In the genomic region with DNA sequence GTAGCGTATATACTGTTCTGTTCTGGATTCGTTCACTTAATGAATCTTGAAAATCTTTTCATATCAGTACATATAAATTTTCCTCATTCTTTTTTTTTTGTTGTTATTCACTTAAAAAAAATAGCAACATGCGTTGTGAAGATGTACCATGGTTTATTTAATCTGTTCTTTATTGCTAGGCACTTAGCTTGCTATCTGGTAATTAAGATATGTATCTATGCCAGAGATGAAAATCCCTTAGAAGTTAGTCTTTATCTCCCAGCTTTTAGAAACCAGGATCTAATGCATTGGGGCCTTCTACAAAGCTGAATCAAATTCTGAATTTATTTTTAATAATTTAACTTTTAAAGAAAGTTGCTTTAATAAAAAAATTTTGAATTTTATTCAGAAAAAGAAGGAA, we compare ENCODE assay signal across 32 cellular contexts. TPM values are rescaled to one million over a fixed set of nuclear protein-coding genes. Genes with fewer than 3 reads are reported as not detected.
DNase-seq lines count a peak whose midpoint lies in the region; ATAC-seq and TF ChIP-seq lines count a peak whose summit lies in the region.
"Had no signal": no experiment of that assay in that cellular context is flagged by ENCODE, and none has a peak within 500 bp of the region (broad histone marks: within the 10 kb centered on the region; RNA-seq: fewer than 3 reads in every experiment).

No MANE protein-coding gene starts in this region.

- H3K4me2 ChIP-seq in SK-N-SH, result no peak overlapping the region
- H3K4me2 ChIP-seq: A549; BLaER1; BLaER1 treated with 17β-estradiol and CSF1 and Interleukin-3, amounts not matched to agents 10 nM and 100 nM had no signal

- no peaks in the 10 kb centered on the region for H3K36me3 ChIP-seq in SK-N-SH (replicated peaks in 1 of 2; ENCODE audit: control insufficient read depth in 1 of 2, insufficient read depth in 2 of 2, low read length in 1 of 2)
- no peaks in the 10 kb centered on the region for H3K36me3 ChIP-seq in MG63
- H3K36me3 ChIP-seq: BE2C; BLaER1; BLaER1 treated with 17β-estradiol and CSF1 and Interleukin-3, amounts not matched to agents 10 nM and 100 nM had no signal

- no peaks in the 10 kb centered on the region for H3K9me3 ChIP-seq in SK-N-SH
- H3K9me3 ChIP-seq in MG63, result no peaks in the 10 kb centered on the region
- H3K9me3 ChIP-seq: A549, BE2C had no signal

- no peaks in the 10 kb centered on the region for H4K20me1 ChIP-seq in SK-N-SH (ENCODE audit: insufficient read depth)
- H4K20me1 ChIP-seq: BLaER1; BLaER1 treated with 17β-estradiol and CSF1 and Interleukin-3, amounts not matched to agents 10 nM and 100 nM had no signal

- H3K4me3 ChIP-seq in SK-N-SH (ENCODE audit: low read depth in 2 of 2, low read length in 1 of 2) (no peak overlapping the region), MG63 (no peak overlapping the region)
- H3K4me3 ChIP-seq: A549; BLaER1; BLaER1 treated with 17β-estradiol and CSF1 and Interleukin-3, amounts not matched to agents 10 nM and 100 nM had no signal

- no peaks in the 10 kb centered on the region for H3F3A ChIP-seq in SK-N-SH (replicated peaks; ENCODE audit: insufficient read depth)

- H3K9ac ChIP-seq in SK-N-SH, result no peak overlapping the region
- H3K9ac ChIP-seq: BLaER1; BLaER1 treated with 17β-estradiol and CSF1 and Interleukin-3, amounts not matched to agents 10 nM and 100 nM had no signal

- no peaks in the 10 kb centered on the region for H3K4me1 ChIP-seq in SK-N-SH (ENCODE audit: control insufficient read depth in 1 of 2, insufficient read depth in 2 of 2, low read depth in 1 of 2, low read length in 1 of 2)
- H3K4me1 ChIP-seq: A549; BE2C; BLaER1; BLaER1 treated with 17β-estradiol and CSF1 and Interleukin-3, amounts not matched to agents 10 nM and 100 nM; Caco-2 had no signal

- no peaks in the 10 kb centered on the region for H3K27me3 ChIP-seq in SK-N-SH (ENCODE audit: insufficient read depth)
- H3K27me3 ChIP-seq in MG63, result no peaks in the 10 kb centered on the region; the same call in 1 of the 2 replicates
- H3K27me3 ChIP-seq: BE2C; BLaER1; BLaER1 treated with 17β-estradiol and CSF1 and Interleukin-3, amounts not matched to agents 10 nM and 100 nM had no signal

- WGBS in SK-N-SH (ENCODE audit: low lambda C conversion rate), result 63% methylated on average over 3 of the region's 3 CpGs

- peak in 1 of 2 experiments; percentile 60; a peak in 1 of 4 replicates for TF ChIP-seq EP300 in SK-N-SH (IDR thresholded peaks at IDR 0.05; ENCODE audit: borderline replicate concordance in 1 of 2, low read depth in 1 of 2, low read length in 1 of 2)

- CTCF ChIA-PET in SK-N-SH (lab: Yijun Ruan, JAX), result interaction anchor here (0.9 to 1.4 kb wide), 3 partner anchors 38 to 133 kb away, joined by 3 to 7 read pairs (median 4); no protein-coding TSS in a partner anchor

- no peak for TF ChIP-seq RAD21 in SK-N-SH (IDR thresholded peaks at IDR 0.05; ENCODE audit: low read length)

- no peaks in the 10 kb centered on the region for H3K79me2 ChIP-seq in SK-N-SH (ENCODE audit: insufficient read depth)

- no peak overlapping the region for H2AFZ ChIP-seq in SK-N-SH (ENCODE audit: low read depth)

- no peak for TF ChIP-seq CTCF in C4-2B (conservative IDR thresholded peaks at IDR 0.05)
- no peak for TF ChIP-seq CTCF in SK-N-SH (IDR thresholded peaks at IDR 0.05)
- TF ChIP-seq CTCF in VCaP (conservative IDR thresholded peaks at IDR 0.05), result no peak

- no peaks in the 10 kb centered on the region for H3K9me2 ChIP-seq in SK-N-SH

- H3K27ac ChIP-seq in C4-2B (peak overlapping the region; percentile 25; the same call in 1 of the 2 replicates), SK-N-SH (ENCODE audit: low read depth in 2 of 2, low read length in 1 of 2) (no peak overlapping the region), VCaP (peak overlapping the region; percentile 56)
- H3K27ac ChIP-seq: 22Rv1; A549; BLaER1; BLaER1 treated with 17β-estradiol and CSF1 and Interleukin-3, amounts not matched to agents 10 nM and 100 nM had no signal

- POLR2A ChIA-PET in SK-N-SH (lab: Yijun Ruan, JAX), result interaction anchor here (1.6 kb wide), 1 partner anchor 13 kb away, joined by 11 read pairs; a partner anchor contains a TSS

- DNase-seq in SK-N-SH, result peak; percentile 58
- DNase-seq in MG63, result no peak
- DNase-seq in stimulated activated naive CD8-positive, alpha-beta T cell treated with anti-CD3 and anti-CD28 coated beads, Interleukin-15, Interleukin-2, amounts not matched to agents 100 U/mL and 50 U/mL, for 24 hours, result no peak
- no peak for DNase-seq in SKM-1 (lab: John Stamatoyannopoulos, UW; ENCODE audit: unreplicated experiment)
- DNase-seq: 8988T; ACHN; AML-193; BE2C; C1 segment of cervical spinal cord; Caco-2; Calu3; CD4-positive, alpha-beta memory T cell; CD4-positive, alpha-beta T cell; CD4-positive, CD25-positive, alpha-beta regulatory T cell; CD8-positive, alpha-beta memory T cell; CD8-positive, alpha-beta T cell; COR-L47; DMS 273 treated with DMSO at 0.1 percent for 48 hours; DMS153; DMS53; DMS79; DMS79 treated with DMSO at 0.1 percent for 48 hours; DND-41; EL had no signal

- ATAC-seq in SK-N-SH treated with all-trans-retinoic acid at 6 μM for 48 hours, result no peak
- ATAC-seq in HG03378 (IDR thresholded peaks at IDR 0.05; ENCODE audit: unreplicated experiment), result no peak
- ATAC-seq in stimulated activated naive CD8-positive, alpha-beta T cell treated with anti-CD3 and anti-CD28 coated beads, Interleukin-15, Interleukin-2, amounts not matched to agents 100 U/mL and 50 U/mL, for 24 hours, result no peak
- ATAC-seq: A549; CD8-positive, alpha-beta T cell had no signal

TF ChIP-seq in SK-N-SH, 30 proteins besides CTCF, POLR2A, EP300 and RAD21:
- TF ChIP-seq FOXM1 (IDR thresholded peaks at IDR 0.05; ENCODE audit: low read depth) (no peak), GATA2 (CRISPR knock-in tag; IDR thresholded peaks at IDR 0.05) (peak; percentile 84), TCF12 (IDR thresholded peaks at IDR 0.05) (no peak)

TF ChIP-seq in SK-N-SH treated with all-trans-retinoic acid at 6 μM for 48 hours, 23 proteins besides CTCF, POLR2A, EP300 and RAD21 (continues in another document):
- no peak for TF ChIP-seq ZFP30 (CRISPR knock-in tag; IDR thresholded peaks at IDR 0.05)
- TF ChIP-seq CSDC2 (CRISPR knock-in tag; IDR thresholded peaks at IDR 0.05), result no peak
- TF ChIP-seq OSR1 (CRISPR knock-in tag; IDR thresholded peaks at IDR 0.05), result no peak
- TF ChIP-seq GLIS3 (CRISPR knock-in tag; IDR thresholded peaks at IDR 0.05), result no peak
- no peak for TF ChIP-seq SNAI2 (CRISPR knock-in tag; IDR thresholded peaks at IDR 0.05)
- no peak for TF ChIP-seq ESRRG (CRISPR knock-in tag; IDR thresholded peaks at IDR 0.05)
- no peak for TF ChIP-seq ZFP3 (CRISPR knock-in tag; IDR thresholded peaks at IDR 0.05)
- no peak for TF ChIP-seq TOX (CRISPR knock-in tag; IDR thresholded peaks at IDR 0.05; ENCODE audit: borderline replicate concordance)
- TF ChIP-seq ZC3H10 (CRISPR knock-in tag; IDR thresholded peaks at IDR 0.05), result no peak
- peak; percentile 80 for TF ChIP-seq ZNF8 (CRISPR knock-in tag; IDR thresholded peaks at IDR 0.05)
- TF ChIP-seq, protein P1, sequence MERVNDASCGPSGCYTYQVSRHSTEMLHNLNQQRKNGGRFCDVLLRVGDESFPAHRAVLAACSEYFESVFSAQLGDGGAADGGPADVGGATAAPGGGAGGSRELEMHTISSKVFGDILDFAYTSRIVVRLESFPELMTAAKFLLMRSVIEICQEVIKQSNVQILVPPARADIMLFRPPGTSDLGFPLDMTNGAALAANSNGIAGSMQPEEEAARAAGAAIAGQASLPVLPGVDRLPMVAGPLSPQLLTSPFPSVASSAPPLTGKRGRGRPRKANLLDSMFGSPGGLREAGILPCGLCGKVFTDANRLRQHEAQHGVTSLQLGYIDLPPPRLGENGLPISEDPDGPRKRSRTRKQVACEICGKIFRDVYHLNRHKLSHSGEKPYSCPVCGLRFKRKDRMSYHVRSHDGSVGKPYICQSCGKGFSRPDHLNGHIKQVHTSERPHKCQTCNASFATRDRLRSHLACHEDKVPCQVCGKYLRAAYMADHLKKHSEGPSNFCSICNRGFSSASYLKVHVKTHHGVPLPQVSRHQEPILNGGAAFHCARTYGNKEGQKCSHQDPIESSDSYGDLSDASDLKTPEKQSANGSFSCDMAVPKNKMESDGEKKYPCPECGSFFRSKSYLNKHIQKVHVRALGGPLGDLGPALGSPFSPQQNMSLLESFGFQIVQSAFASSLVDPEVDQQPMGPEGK (CRISPR knock-in tag; IDR thresholded peaks at IDR 0.05; ENCODE audit: borderline replicate concordance), result no peak
- TF ChIP-seq, protein P2, sequence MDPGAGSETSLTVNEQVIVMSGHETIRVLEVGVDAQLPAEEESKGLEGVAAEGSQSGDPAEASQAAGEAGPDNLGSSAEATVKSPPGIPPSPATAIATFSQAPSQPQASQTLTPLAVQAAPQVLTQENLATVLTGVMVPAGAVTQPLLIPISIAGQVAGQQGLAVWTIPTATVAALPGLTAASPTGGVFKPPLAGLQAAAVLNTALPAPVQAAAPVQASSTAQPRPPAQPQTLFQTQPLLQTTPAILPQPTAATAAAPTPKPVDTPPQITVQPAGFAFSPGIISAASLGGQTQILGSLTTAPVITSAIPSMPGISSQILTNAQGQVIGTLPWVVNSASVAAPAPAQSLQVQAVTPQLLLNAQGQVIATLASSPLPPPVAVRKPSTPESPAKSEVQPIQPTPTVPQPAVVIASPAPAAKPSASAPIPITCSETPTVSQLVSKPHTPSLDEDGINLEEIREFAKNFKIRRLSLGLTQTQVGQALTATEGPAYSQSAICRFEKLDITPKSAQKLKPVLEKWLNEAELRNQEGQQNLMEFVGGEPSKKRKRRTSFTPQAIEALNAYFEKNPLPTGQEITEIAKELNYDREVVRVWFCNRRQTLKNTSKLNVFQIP (CRISPR knock-in tag; IDR thresholded peaks at IDR 0.05; ENCODE audit: borderline replicate concordance, low read depth), result no peak
- peak; percentile 67; the same call in 1 of the 2 replicates for TF ChIP-seq TCF4 (CRISPR knock-in tag; IDR thresholded peaks at IDR 0.05; ENCODE audit: borderline replicate concordance)
- no peak for TF ChIP-seq ARNTL (CRISPR knock-in tag; IDR thresholded peaks at IDR 0.05; ENCODE audit: borderline replicate concordance, low read depth)
- TF ChIP-seq ISL1 (CRISPR knock-in tag; IDR thresholded peaks at IDR 0.05), result peak; percentile 32; the same call in 1 of the 2 replicates

RNA-seq across cellular contexts. Expression of a gene that starts 13.0 kb away (rescaled TPM):
- 9.7 and 12.8 TPM in 2 replicates for polyA plus RNA-seq in SK-N-SH (2012; rRNA removed)
- polyA plus RNA-seq in SK-N-SH (2012; cell fraction: cytosol; rRNA removed), result 18.3 and 24.4 TPM in 2 replicates
- 6.3 and 12.2 TPM in 2 replicates for polyA plus RNA-seq in SK-N-SH (2012; cell fraction: nucleus; rRNA removed)
- total RNA-seq in MG63 (2014; rRNA removed; shearing (Covaris generic); ENCODE audit: low replicate concordance), result 196 and 281 TPM in 2 replicates

Comparison
In these comparisons a context has a peak if more than half of its experiments do, and no peak if none do; other contexts are left out.
1. H3K27ac ChIP-seq: peak in C4-2B (single experiment) and VCaP (single experiment); none in SK-N-SH (0 of 2).